In the genomic region with DNA sequence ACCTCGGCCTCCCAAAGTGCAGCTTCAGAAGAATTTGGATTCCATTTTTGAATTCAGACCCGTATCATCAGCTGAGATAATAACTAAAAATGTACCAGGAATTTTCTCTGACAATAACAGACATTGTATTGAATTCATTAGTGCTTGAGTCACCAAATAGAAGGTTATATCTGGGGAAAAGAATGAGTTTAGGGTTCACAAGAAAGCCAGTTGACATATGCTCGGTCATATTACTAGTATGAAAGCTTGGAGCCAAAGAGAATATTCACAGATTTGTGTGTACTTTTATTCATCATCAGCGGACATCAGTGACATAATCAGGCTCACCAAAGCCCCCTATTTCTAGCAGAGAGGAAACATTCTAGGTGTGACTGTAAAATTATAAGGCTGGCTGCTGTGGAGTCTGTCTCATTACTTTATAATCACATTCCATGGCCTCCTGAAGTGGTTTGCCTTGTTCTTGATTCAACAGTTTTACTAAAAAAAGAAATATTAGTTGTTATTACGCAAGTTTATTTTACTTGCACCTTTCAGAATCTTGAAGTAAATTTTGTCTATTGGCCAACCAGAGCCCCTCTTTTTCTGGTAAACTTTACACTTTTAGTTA, we compare ENCODE assay signal across 1 cellular context.
TF ChIP-seq lines count a peak whose summit lies in the region.

No MANE protein-coding gene starts in this region.

TF ChIP-seq in SK-N-SH, 30 proteins besides CTCF, POLR2A, EP300 and RAD21 (continued from another document):
- TF ChIP-seq RXRA (IDR thresholded peaks at IDR 0.05; ENCODE audit: borderline replicate concordance, low read depth): peak; percentile 12; the same call in 1 of the 2 replicates
- TF ChIP-seq, protein P1, sequence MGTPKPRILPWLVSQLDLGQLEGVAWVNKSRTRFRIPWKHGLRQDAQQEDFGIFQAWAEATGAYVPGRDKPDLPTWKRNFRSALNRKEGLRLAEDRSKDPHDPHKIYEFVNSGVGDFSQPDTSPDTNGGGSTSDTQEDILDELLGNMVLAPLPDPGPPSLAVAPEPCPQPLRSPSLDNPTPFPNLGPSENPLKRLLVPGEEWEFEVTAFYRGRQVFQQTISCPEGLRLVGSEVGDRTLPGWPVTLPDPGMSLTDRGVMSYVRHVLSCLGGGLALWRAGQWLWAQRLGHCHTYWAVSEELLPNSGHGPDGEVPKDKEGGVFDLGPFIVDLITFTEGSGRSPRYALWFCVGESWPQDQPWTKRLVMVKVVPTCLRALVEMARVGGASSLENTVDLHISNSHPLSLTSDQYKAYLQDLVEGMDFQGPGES (IDR thresholded peaks at IDR 0.05; ENCODE audit: low read depth, low read length): no peak
- no peak for TF ChIP-seq EZH2phosphoT487 (IDR thresholded peaks at IDR 0.05; ENCODE audit: borderline replicate concordance, low read depth)
- TF ChIP-seq, protein P2, sequence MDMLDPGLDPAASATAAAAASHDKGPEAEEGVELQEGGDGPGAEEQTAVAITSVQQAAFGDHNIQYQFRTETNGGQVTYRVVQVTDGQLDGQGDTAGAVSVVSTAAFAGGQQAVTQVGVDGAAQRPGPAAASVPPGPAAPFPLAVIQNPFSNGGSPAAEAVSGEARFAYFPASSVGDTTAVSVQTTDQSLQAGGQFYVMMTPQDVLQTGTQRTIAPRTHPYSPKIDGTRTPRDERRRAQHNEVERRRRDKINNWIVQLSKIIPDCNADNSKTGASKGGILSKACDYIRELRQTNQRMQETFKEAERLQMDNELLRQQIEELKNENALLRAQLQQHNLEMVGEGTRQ (IDR thresholded peaks at IDR 0.05; ENCODE audit: borderline replicate concordance, low read depth, low read length): no peak
- no peak for TF ChIP-seq RCOR1 (IDR thresholded peaks at IDR 0.05; ENCODE audit: low read length)
- TF ChIP-seq FOXJ3 (CRISPR knock-in tag; IDR thresholded peaks at IDR 0.05): no peak
- TF ChIP-seq MEF2A (IDR thresholded peaks at IDR 0.05; ENCODE audit: borderline replicate concordance, low read depth): no peak
